In genomic region chr14:99238234-99238633, GRCh38 we compare ENCODE assay signal across 19 cellular contexts. TPM values are rescaled to one million over a fixed set of nuclear protein-coding genes. Genes with fewer than 3 reads are reported as not detected.
A peak's percentile ranks its signal among the peaks of the same experiment; 100 is the strongest.
DNase-seq lines count a peak whose midpoint lies in the region; ATAC-seq and TF ChIP-seq lines count a peak whose summit lies in the region.
"Had no signal": no experiment of that assay in that cellular context is flagged by ENCODE, and none has a peak within 500 bp of the region (broad histone marks: within the 10 kb centered on the region; RNA-seq: fewer than 3 reads in every experiment).

No MANE protein-coding gene starts in this region.

- no peaks in the 10 kb centered on the region for H3K27me3 Mint-ChIP-seq in activated CD4-positive, alpha-beta T cell treated with anti-CD3 and anti-CD28 coated beads, Interleukin-2, amount 10 ng/mL, durations not matched to agents 24 days and 14 days
- no peaks in the 10 kb centered on the region for H3K27me3 Mint-ChIP-seq in activated naive CD8-positive, alpha-beta T cell treated with anti-CD3 and anti-CD28 coated beads, Interleukin-2, amount 10 ng/mL, durations not matched to agents 7 days and 5 days
- peaks cover 23% of the 10 kb centered on the region for H3K27me3 Mint-ChIP-seq in neural progenitor cell (ENCODE audit: insufficient read depth, low read depth)

- peak overlapping the region; percentile 90 for H3K4me3 Mint-ChIP-seq in activated CD4-positive, alpha-beta T cell treated with anti-CD3 and anti-CD28 coated beads, Interleukin-2, amount 10 ng/mL, durations not matched to agents 24 days and 14 days
- peak overlapping the region; percentile 85 for H3K4me3 Mint-ChIP-seq in activated naive CD8-positive, alpha-beta T cell treated with anti-CD3 and anti-CD28 coated beads, Interleukin-2, amount 10 ng/mL, durations not matched to agents 7 days and 5 days
- H3K4me3 Mint-ChIP-seq in neural progenitor cell: peak overlapping the region; percentile 23

- POLR2A ChIA-PET in activated naive CD8-positive, alpha-beta T cell treated with anti-CD3 and anti-CD28 coated beads, Interleukin-2, amount 10 ng/mL, durations not matched to agents 7 days and 5 days (lab: Charles Lee): interaction anchor here (1.2 to 23.5 kb wide), 6 partner anchors 9 to 29 kb away, joined by 6 to 796 read pairs (median 10); partner anchors contain the start of gene BCL11B

- no peaks in the 10 kb centered on the region for H3K79me2 ChIP-seq in neural progenitor cell (ENCODE audit: low read depth)

- no peak for TF ChIP-seq CTCF in neural progenitor cell (IDR thresholded peaks at IDR 0.05)

- H3K27ac Mint-ChIP-seq in activated CD4-positive, alpha-beta T cell treated with anti-CD3 and anti-CD28 coated beads, Interleukin-2, amount 10 ng/mL, durations not matched to agents 24 days and 14 days: peak overlapping the region; percentile 99
- peak overlapping the region; percentile 95 for H3K27ac Mint-ChIP-seq in activated naive CD8-positive, alpha-beta T cell treated with anti-CD3 and anti-CD28 coated beads, Interleukin-2, amount 10 ng/mL, durations not matched to agents 7 days and 5 days
- no peak overlapping the region for H3K27ac Mint-ChIP-seq in neural progenitor cell

- peaks cover 100% of the 10 kb centered on the region for H3K36me3 ChIP-seq in SK-N-MC (ENCODE audit: insufficient read depth, low read length)
- H3K36me3 ChIP-seq in neural progenitor cell: no peaks in the 10 kb centered on the region
- H3K36me3 ChIP-seq: breast epithelium, gastroesophageal sphincter, upper lobe of right lung had no signal

- H3F3A ChIP-seq in neural progenitor cell (ENCODE audit: low read depth): peaks cover 5% of the 10 kb centered on the region

- H3K4me1 Mint-ChIP-seq in activated CD4-positive, alpha-beta T cell treated with anti-CD3 and anti-CD28 coated beads, Interleukin-2, amount 10 ng/mL, durations not matched to agents 24 days and 14 days: peaks cover 92% of the 10 kb centered on the region
- H3K4me1 Mint-ChIP-seq in activated naive CD8-positive, alpha-beta T cell treated with anti-CD3 and anti-CD28 coated beads, Interleukin-2, amount 10 ng/mL, durations not matched to agents 7 days and 5 days: peaks cover 93% of the 10 kb centered on the region
- peaks cover 32% of the 10 kb centered on the region for H3K4me1 Mint-ChIP-seq in neural progenitor cell

- H3K9ac ChIP-seq in SK-N-MC (ENCODE audit: insufficient read length) (no peak overlapping the region), neural progenitor cell (no peak overlapping the region)
- H3K9ac ChIP-seq: GM23248 had no signal

- no peaks in the 10 kb centered on the region for H4K20me1 ChIP-seq in neural progenitor cell (ENCODE audit: low read depth)

- no peak overlapping the region for H2AFZ ChIP-seq in neural progenitor cell (replicated peaks)
- H2AFZ ChIP-seq: GM23248 had no signal

- H3K4me1 ChIP-seq in neural progenitor cell: peaks cover 10% of the 10 kb centered on the region
- H3K4me1 ChIP-seq: breast epithelium, gastroesophageal sphincter, upper lobe of right lung had no signal

- H3K4me3 ChIP-seq in SK-N-MC (no peak overlapping the region), neural progenitor cell (no peak overlapping the region)
- H3K4me3 ChIP-seq: breast epithelium, gastroesophageal sphincter, GM23248, upper lobe of right lung had no signal

- ATAC-seq in activated naive CD8-positive, alpha-beta T cell treated with anti-CD3 and anti-CD28 coated beads, Interleukin-2, amount 10 ng/mL, durations not matched to agents 7 days and 5 days (ENCODE audit: low read depth): no peak
- ATAC-seq: gastroesophageal sphincter, SK-N-SH treated with all-trans-retinoic acid at 6 μM for 48 hours, upper lobe of right lung had no signal

- no peaks in the 10 kb centered on the region for H3K9me3 Mint-ChIP-seq in activated CD4-positive, alpha-beta T cell treated with anti-CD3 and anti-CD28 coated beads, Interleukin-2, amount 10 ng/mL, durations not matched to agents 24 days and 14 days
- H3K9me3 Mint-ChIP-seq in activated naive CD8-positive, alpha-beta T cell treated with anti-CD3 and anti-CD28 coated beads, Interleukin-2, amount 10 ng/mL, durations not matched to agents 7 days and 5 days: no peaks in the 10 kb centered on the region
- peaks cover 3% of the 10 kb centered on the region for H3K9me3 Mint-ChIP-seq in neural progenitor cell

- peaks cover 25% of the 10 kb centered on the region for H3K27me3 ChIP-seq in neural progenitor cell

- H3K4me2 ChIP-seq in neural progenitor cell: no peak overlapping the region

- H3K9me3 ChIP-seq in SK-N-MC (ENCODE audit: low read depth, low read length) (no peaks in the 10 kb centered on the region), neural progenitor cell (ENCODE audit: low read depth) (no peaks in the 10 kb centered on the region)
- H3K9me3 ChIP-seq: breast epithelium, upper lobe of right lung had no signal

- H3K36me3 Mint-ChIP-seq in activated CD4-positive, alpha-beta T cell treated with anti-CD3 and anti-CD28 coated beads, Interleukin-2, amount 10 ng/mL, durations not matched to agents 24 days and 14 days (ENCODE audit: low read depth): peaks cover 21% of the 10 kb centered on the region
- H3K36me3 Mint-ChIP-seq in activated naive CD8-positive, alpha-beta T cell treated with anti-CD3 and anti-CD28 coated beads, Interleukin-2, amount 10 ng/mL, durations not matched to agents 7 days and 5 days: peaks cover 22% of the 10 kb centered on the region
- H3K36me3 Mint-ChIP-seq in neural progenitor cell: no peaks in the 10 kb centered on the region

- no peak for DNase-seq in activated CD4-positive, alpha-beta T cell treated with anti-CD3 and anti-CD28 coated beads, Interleukin-2, amount 10 ng/mL, durations not matched to agents 24 days and 14 days
- DNase-seq in activated CD4-positive, alpha-beta T cell treated with anti-CD3 and anti-CD28 coated beads, Interleukin-2, amount 50 U/mL, for 1 hour: no peak
- no peak for DNase-seq in SK-N-MC (ENCODE audit: low read depth, low spot score)
- DNase-seq in activated naive CD8-positive, alpha-beta T cell treated with anti-CD3 and anti-CD28 coated beads, Interleukin-2, amount 10 ng/mL, durations not matched to agents 7 days and 5 days: no peak
- no peak for DNase-seq in neural progenitor cell (ENCODE audit: low spot score)
- no peak for DNase-seq in KG1 (lab: John Stamatoyannopoulos, UW)
- no peak for DNase-seq in NCI-H748 treated with DMSO at 0.1 percent for 48 hours (lab: John Stamatoyannopoulos, UW)
- DNase-seq in NK-92 treated with Interleukin-12 subunit alpha and Interleukin-12 subunit beta, amount 100 ng/mL, for 24 hours (lab: John Stamatoyannopoulos, UW): no peak
- DNase-seq: GM23248; KBM-7; mammary epithelial cell; NCI-H187 treated with DMSO at 0.1 percent for 48 hours; NCI-H345; stimulated activated CD4-positive, alpha-beta T cell treated with anti-CD3 and anti-CD28 coated beads, Interleukin-1b, Interleukin-23, amount 100 ng/mL, for 48 hours; upper lobe of right lung had no signal

- intact Hi-C loops in activated CD4-positive, alpha-beta T cell treated with anti-CD3 and anti-CD28 coated beads, Interleukin-2, amount 10 ng/mL, durations not matched to agents 24 days and 14 days (cut with micrococcal nuclease): loop anchor here (10.0 kb wide), 1 partner anchor 1053 kb away; no protein-coding TSS in a partner anchor

- H3K27ac ChIP-seq in SK-N-MC (peak overlapping the region; percentile 88), neural progenitor cell (no peak overlapping the region)
- H3K27ac ChIP-seq: breast epithelium, epithelial cell of prostate, gastroesophageal sphincter, GM23248, upper lobe of right lung had no signal

RNA-seq across cellular contexts. Expression of gene BCL11B, which starts 33.8 kb away (rescaled TPM):
- total RNA-seq in activated CD4-positive, alpha-beta T cell treated with anti-CD3 and anti-CD28 coated beads, Interleukin-2, amount 10 ng/mL, durations not matched to agents 24 days and 14 days: 48.2 and 48.5 TPM in 2 replicates
- 100 to 1,000 TPM in 1 of 2 experiments, 10 to 100 TPM in 1; 99.5 to 104 TPM for total RNA-seq in activated naive CD8-positive, alpha-beta T cell treated with anti-CD3 and anti-CD28 coated beads, Interleukin-2, amount 10 ng/mL, durations not matched to agents 7 days and 5 days
- total RNA-seq in neural progenitor cell (ENCODE audit: low replicate concordance): 1.3 and 1.5 TPM in 2 replicates
- total RNA-seq: GM23248 had no signal

Comparison
In these comparisons a context has a peak if more than half of its experiments do, and no peak if none do; other contexts are left out.
1. H3K4me3 Mint-ChIP-seq: peak in every context shown above with its lines; median percentile 90 in activated CD4-positive, alpha-beta T cell treated with anti-CD3 and anti-CD28 coated beads, Interleukin-2, amount 10 ng/mL, durations not matched to agents 24 days and 14 days; 85 in activated naive CD8-positive, alpha-beta T cell treated with anti-CD3 and anti-CD28 coated beads, Interleukin-2, amount 10 ng/mL, durations not matched to agents 7 days and 5 days; 23 in neural progenitor cell.
2. RNA of gene BCL11B, which starts 33.8 kb away (total RNA-seq): 99.5 to 104 TPM in activated naive CD8-positive, alpha-beta T cell treated with anti-CD3 and anti-CD28 coated beads, Interleukin-2, amount 10 ng/mL, durations not matched to agents 7 days and 5 days and 48.2 to 48.5 TPM in activated CD4-positive, alpha-beta T cell treated with anti-CD3 and anti-CD28 coated beads, Interleukin-2, amount 10 ng/mL, durations not matched to agents 24 days and 14 days; 1.3 to 1.5 TPM in neural progenitor cell; every median in the first group is over 10 times any median in the second.